Comparison of ENCODE assay signal across 9 cellular contexts in the genomic region with DNA sequence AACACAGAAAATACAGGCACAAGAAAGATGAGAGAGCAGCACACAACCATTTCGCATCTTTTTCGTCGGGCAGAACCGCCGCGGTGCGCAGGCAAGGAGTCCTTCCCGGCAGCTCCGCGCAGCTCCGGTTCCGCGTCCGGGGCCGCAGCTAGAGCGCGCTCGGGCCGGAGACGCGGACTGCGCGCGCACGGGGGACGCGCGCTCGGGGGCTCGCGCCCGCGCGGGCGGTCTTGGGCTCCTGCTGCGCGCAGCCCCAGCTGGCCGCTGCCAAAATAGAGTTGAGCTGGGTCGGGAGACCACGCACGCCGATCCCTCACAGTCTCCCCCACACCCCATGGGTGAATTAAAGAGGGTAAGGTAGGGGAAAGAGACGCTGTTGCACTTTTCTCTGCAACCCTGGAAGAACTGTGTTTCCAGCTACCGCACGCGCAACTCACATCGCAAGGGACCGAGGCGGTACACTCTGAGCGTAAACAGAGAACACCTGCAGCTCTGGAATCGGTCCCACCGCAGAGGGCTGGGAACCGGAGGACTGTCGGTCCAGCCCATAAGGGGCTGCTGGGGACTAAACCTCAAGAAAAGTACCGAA. TPM values are rescaled to one million over a fixed set of nuclear protein-coding genes. Genes with fewer than 3 reads are reported as not detected.
DNase-seq lines count a peak whose midpoint lies in the region; TF ChIP-seq lines count a peak whose summit lies in the region.
"Had no signal": no experiment of that assay in that cellular context is flagged by ENCODE, and none has a peak within 500 bp of the region (broad histone marks: within the 10 kb centered on the region; RNA-seq: fewer than 3 reads in every experiment).

No MANE protein-coding gene starts in this region.

- peak overlapping the region; percentile 64 for H3K4me3 Mint-ChIP-seq in activated naive CD4-positive, alpha-beta T cell treated with anti-CD3 and anti-CD28 coated beads, Interleukin-2, amount 50 U/mL, for 24 hours
- H3K4me3 Mint-ChIP-seq in MCF 10A (ENCODE audit: unreplicated experiment), result peak overlapping the region; percentile 77

- intact Hi-C loops in MCF 10A (cut with micrococcal nuclease), result loop anchor here (2.0 to 5.0 kb wide), 3 partner anchors 344 to 483 kb away; no protein-coding TSS in a partner anchor
- intact Hi-C loops in testis (cut with DNase I; ENCODE audit: low total_unique reads), result no loop called here

- H3K4me1 ChIP-seq in testis, result no peaks in the 10 kb centered on the region

- BruUV-seq in MCF 10A (replicated peaks; lab: Mats Ljungman, UMichigan), result no TSS peak

- no peaks in the 10 kb centered on the region for H3K9me3 ChIP-seq in testis

- H3K4me1 Mint-ChIP-seq in activated naive CD4-positive, alpha-beta T cell treated with anti-CD3 and anti-CD28 coated beads, Interleukin-2, amount 50 U/mL, for 24 hours, result peaks cover 5% of the 10 kb centered on the region
- peaks cover 6% of the 10 kb centered on the region for H3K4me1 Mint-ChIP-seq in MCF 10A (ENCODE audit: insufficient read depth, unreplicated experiment)

- peaks cover 44% of the 10 kb centered on the region for H3K27me3 Mint-ChIP-seq in activated naive CD4-positive, alpha-beta T cell treated with anti-CD3 and anti-CD28 coated beads, Interleukin-2, amount 50 U/mL, for 24 hours
- no peaks in the 10 kb centered on the region for H3K27me3 Mint-ChIP-seq in MCF 10A (ENCODE audit: insufficient read depth, unreplicated experiment)

- no peak for TF ChIP-seq POLR2A in testis (IDR thresholded peaks at IDR 0.05)

- H3K27ac Mint-ChIP-seq in activated naive CD4-positive, alpha-beta T cell treated with anti-CD3 and anti-CD28 coated beads, Interleukin-2, amount 50 U/mL, for 24 hours, result no peak overlapping the region
- H3K27ac Mint-ChIP-seq in MCF 10A (ENCODE audit: low read depth, unreplicated experiment), result peak overlapping the region; percentile 24

- no peaks in the 10 kb centered on the region for H3K27me3 ChIP-seq in testis

- H3K36me3 Mint-ChIP-seq in activated naive CD4-positive, alpha-beta T cell treated with anti-CD3 and anti-CD28 coated beads, Interleukin-2, amount 50 U/mL, for 24 hours, result no peaks in the 10 kb centered on the region
- H3K36me3 Mint-ChIP-seq in MCF 10A (ENCODE audit: insufficient read depth, unreplicated experiment), result no peaks in the 10 kb centered on the region

- POLR2A ChIA-PET in MCF 10A (lab: Yijun Ruan, JAX), result interaction anchor here (1.2 to 1.6 kb wide), 2 partner anchors 10 to 47 kb away, joined by 4 read pairs; no protein-coding TSS in a partner anchor

- no peaks in the 10 kb centered on the region for H3K36me3 ChIP-seq in testis (ENCODE audit: low read depth, missing control alignments)

- peak overlapping the region; percentile 51 to 54 for H3K4me3 ChIP-seq in testis

- CTCF ChIA-PET in MCF 10A (lab: Yijun Ruan, JAX), result interaction anchor here (0.5 to 1.6 kb wide), 7 partner anchors 8 to 459 kb away, joined by 3 to 8 read pairs (median 3); no protein-coding TSS in a partner anchor

- no peak overlapping the region for H3K27ac ChIP-seq in testis
- H3K27ac ChIP-seq: epithelial cell of prostate had no signal

- no peaks in the 10 kb centered on the region for H3K9me3 Mint-ChIP-seq in activated naive CD4-positive, alpha-beta T cell treated with anti-CD3 and anti-CD28 coated beads, Interleukin-2, amount 50 U/mL, for 24 hours
- no peaks in the 10 kb centered on the region for H3K9me3 Mint-ChIP-seq in MCF 10A (ENCODE audit: unreplicated experiment)

- TF ChIP-seq CTCF in MCF 10A (IDR thresholded peaks at IDR 0.05; ENCODE audit: unreplicated experiment) (no peak), testis (IDR thresholded peaks at IDR 0.05) (no peak)

- DNase-seq in activated naive CD4-positive, alpha-beta T cell treated with anti-CD3 and anti-CD28 coated beads, Interleukin-2, amount 50 U/mL, for 16 hours, result no peak
- DNase-seq in NCI-H69 (lab: John Stamatoyannopoulos, UW) (peak; percentile 87), MCF 10A (ENCODE audit: unreplicated experiment) (peak; percentile 65), kidney tubule cell (ENCODE audit: low spot score) (peak; percentile 29), testis (peak; percentile 51), NCI-H146 (lab: John Stamatoyannopoulos, UW) (no peak), CD1c-positive myeloid dendritic cell (ENCODE audit: extremely low spot score) (no peak)

- 0 to 1% methylated on average over 47 to 54 of the region's 55 CpGs for WGBS in testis, 2 donors

RNA-seq across cellular contexts. Expression of a gene that starts 1.6 kb away (rescaled TPM):
- total RNA-seq in MCF 10A (2022) (0.09 TPM in 1 of 2 replicates, not detected in the other), testis (1 to 10 TPM; 2.3 to 4.4 TPM)
- polyA plus RNA-seq in testis (ENCODE audit: insufficient read depth, low read depth, low replicate concordance), result 1.3 TPM

Comparison
In these comparisons a context has a peak if more than half of its experiments do, and no peak if none do; other contexts are left out.
1. DNase-seq: peak in NCI-H69 (single experiment), MCF 10A (single experiment), kidney tubule cell (single experiment) and testis (single experiment); none in activated naive CD4-positive, alpha-beta T cell treated with anti-CD3 and anti-CD28 coated beads, Interleukin-2, amount 50 U/mL, for 16 hours (single experiment), NCI-H146 (single experiment) and CD1c-positive myeloid dendritic cell (single experiment).